25 cellular contexts compared by ENCODE assay signal in the genomic region with DNA sequence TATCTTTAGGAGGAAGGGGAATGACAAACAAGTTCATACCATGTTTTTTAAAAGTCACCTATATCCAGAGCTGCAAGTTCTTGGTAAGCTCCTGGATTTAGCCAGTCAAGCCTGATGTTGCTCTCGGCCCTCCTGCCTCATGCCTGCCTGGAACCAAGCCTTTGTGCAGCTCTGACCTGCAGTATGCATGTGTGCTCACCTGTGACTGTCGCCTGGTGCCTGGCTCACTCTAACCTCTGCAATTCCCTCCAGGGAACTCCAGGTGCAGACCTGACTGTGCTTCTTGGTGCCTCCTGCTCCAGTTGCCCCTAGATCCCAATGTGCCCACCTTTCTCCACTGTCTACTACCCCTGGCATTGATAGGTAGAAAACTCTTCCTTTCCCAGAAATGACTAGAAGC.
"Had no signal": no experiment of that assay in that cellular context is flagged by ENCODE, and none has a peak within 500 bp of the region (broad histone marks: within the 10 kb centered on the region; RNA-seq: fewer than 3 reads in every experiment).

No MANE protein-coding gene starts in this region.

- H3K27me3 ChIP-seq: brain microvascular endothelial cell, cardiac muscle cell had no signal

- H3K27ac Mint-ChIP-seq: activated CD4-positive, alpha-beta memory T cell treated with anti-CD3 and anti-CD28 coated beads, Interleukin-2, amount 10 ng/mL, durations not matched to agents 7 days and 5 days; activated CD4-positive, alpha-beta T cell treated with anti-CD3 and anti-CD28 coated beads for 36 hours; activated naive CD4-positive, alpha-beta T cell treated with anti-CD3 and anti-CD28 coated beads, Interleukin-2, amount 10 ng/mL, durations not matched to agents 7 days and 5 days; activated naive CD8-positive, alpha-beta T cell treated with anti-CD3 and anti-CD28 coated beads for 36 hours; activated T-helper 2 cell treated with anti-CD3 and anti-CD28 coated beads, Interferon-gamma antibody, Interleukin-2, Interleukin-4, amounts not matched to agents 10 μg/mL and 5 μg/mL and 100 μg/mL, durations not matched to agents 14 hours and 24 hours and 36 hours; T-helper 17 cell had no signal

- H3K9me3 Mint-ChIP-seq: activated CD4-positive, alpha-beta memory T cell treated with anti-CD3 and anti-CD28 coated beads, Interleukin-2, amount 10 ng/mL, durations not matched to agents 7 days and 5 days; activated naive CD4-positive, alpha-beta T cell treated with anti-CD3 and anti-CD28 coated beads, Interleukin-2, amount 10 ng/mL, durations not matched to agents 7 days and 5 days; activated naive CD8-positive, alpha-beta T cell treated with anti-CD3 and anti-CD28 coated beads for 36 hours; activated T-helper 2 cell treated with anti-CD3 and anti-CD28 coated beads, Interferon-gamma antibody, Interleukin-2, Interleukin-4, amounts not matched to agents 10 μg/mL and 5 μg/mL and 100 μg/mL, durations not matched to agents 14 hours and 24 hours and 36 hours had no signal

- H3K4me3 Mint-ChIP-seq: activated CD4-positive, alpha-beta memory T cell treated with anti-CD3 and anti-CD28 coated beads, Interleukin-2, amount 10 ng/mL, durations not matched to agents 7 days and 5 days; activated CD4-positive, alpha-beta T cell treated with anti-CD3 and anti-CD28 coated beads for 36 hours; activated naive CD4-positive, alpha-beta T cell treated with anti-CD3 and anti-CD28 coated beads, Interleukin-2, amount 10 ng/mL, durations not matched to agents 7 days and 5 days; activated naive CD8-positive, alpha-beta T cell treated with anti-CD3 and anti-CD28 coated beads for 36 hours; T-helper 17 cell had no signal

- H3K27ac ChIP-seq: brain microvascular endothelial cell, cardiac muscle cell, VCaP had no signal

- H3K36me3 Mint-ChIP-seq: activated naive CD4-positive, alpha-beta T cell treated with anti-CD3 and anti-CD28 coated beads, Interleukin-2, amount 10 ng/mL, durations not matched to agents 7 days and 5 days; activated naive CD8-positive, alpha-beta T cell treated with anti-CD3 and anti-CD28 coated beads for 36 hours had no signal

- ATAC-seq: activated CD4-positive, alpha-beta T cell treated with anti-CD3 and anti-CD28 coated beads for 36 hours; PC-3; T-helper 17 cell had no signal

- H3K4me3 ChIP-seq: cardiac muscle cell had no signal

- H3K36me3 ChIP-seq: brain microvascular endothelial cell, cardiac muscle cell had no signal

- DNase-seq: activated CD4-positive, alpha-beta memory T cell treated with anti-CD3 and anti-CD28 coated beads, Interleukin-2, amount 10 ng/mL, durations not matched to agents 7 days and 5 days; activated CD4-positive, alpha-beta T cell treated with anti-CD3 and anti-CD28 coated beads for 36 hours; activated CD4-positive, alpha-beta T cell treated with anti-CD3 and anti-CD28 coated beads, Interleukin-2, amount 50 U/mL, for 1 hour; activated gamma-delta T cell treated with Interleukin-2 at 50 U/mL for 16 hours; activated naive CD4-positive, alpha-beta T cell treated with anti-CD3 and anti-CD28 coated beads, Interleukin-2, amount 10 ng/mL, durations not matched to agents 7 days and 5 days; activated naive CD8-positive, alpha-beta T cell treated with anti-CD3 and anti-CD28 coated beads for 36 hours; activated T-cell treated with anti-CD3 and anti-CD28 coated beads for 4 hours; activated T-cell treated with anti-CD3 and anti-CD28 coated beads, Interleukin-2, amount 50 U/mL, for 48 hours; brain microvascular endothelial cell; KG1; NCI-H1048; NCI-H146; NCI-H187 treated with DMSO at 0.1 percent for 48 hours; NCI-H2081 treated with DMSO at 0.1 percent for 48 hours; NCI-H2171 treated with DMSO at 0.1 percent for 48 hours; NCI-H226; NCI-H526; NCI-H82; PC-3; SHP77 treated with DMSO at 0.1 percent for 48 hours; T-helper 17 cell; T-helper 9 cell had no signal

- H3K4me1 Mint-ChIP-seq: activated CD4-positive, alpha-beta memory T cell treated with anti-CD3 and anti-CD28 coated beads, Interleukin-2, amount 10 ng/mL, durations not matched to agents 7 days and 5 days; activated CD4-positive, alpha-beta T cell treated with anti-CD3 and anti-CD28 coated beads for 36 hours; activated naive CD4-positive, alpha-beta T cell treated with anti-CD3 and anti-CD28 coated beads, Interleukin-2, amount 10 ng/mL, durations not matched to agents 7 days and 5 days; activated naive CD8-positive, alpha-beta T cell treated with anti-CD3 and anti-CD28 coated beads for 36 hours had no signal

- H3K27me3 Mint-ChIP-seq: activated CD4-positive, alpha-beta T cell treated with anti-CD3 and anti-CD28 coated beads for 36 hours; activated naive CD8-positive, alpha-beta T cell treated with anti-CD3 and anti-CD28 coated beads for 36 hours had no signal
